ENCODE assay signal across 8 cellular contexts in genomic region chr2:110204408-110205385, GRCh38. TPM values are rescaled to one million over a fixed set of nuclear protein-coding genes. Genes with fewer than 3 reads are reported as not detected.
DNase-seq lines count a peak whose midpoint lies in the region; ATAC-seq and TF ChIP-seq lines count a peak whose summit lies in the region.

NPHP1 (minus strand) TSS chr2:110205013; CDS start chr2:110204968, 45 bp downstream.

- no peak within 1 kb of the TSS for H3K27ac ChIP-seq in GM23338 (ENCODE audit: low read depth)
- peak within 1 kb of the TSS; percentile 44 for H3K27ac ChIP-seq in Karpas-422 (ENCODE audit: low read length)

- H3K36me3 ChIP-seq in GM23338 (ENCODE audit: insufficient read depth) (no peaks in the 10 kb centered on the region), Karpas-422 (ENCODE audit: insufficient read depth, low read length) (peaks cover 3% of the 10 kb centered on the region; the same call in 1 of the 2 replicates)

- peak within 1 kb of the TSS; percentile 70 for H3K9ac ChIP-seq in Karpas-422 (ENCODE audit: low read length)

- no peaks in the 10 kb centered on the region for H3K27me3 ChIP-seq in GM23338 (ENCODE audit: insufficient read depth)
- no peaks in the 10 kb centered on the region for H3K27me3 ChIP-seq in Karpas-422 (ENCODE audit: low read length)

- H3K4me3 Mint-ChIP-seq in GM23338 (peak within 1 kb of the TSS; percentile 89), nephron progenitor cell (peak within 1 kb of the TSS; percentile 93)

- peak within 1 kb of the TSS; percentile 97 for H3K4me2 ChIP-seq in GM23338
- peak within 1 kb of the TSS; percentile 71 for H3K4me2 ChIP-seq in Karpas-422 (ENCODE audit: low read depth, low read length, poor library complexity, severe bottlenecking)

- H3K27me3 Mint-ChIP-seq in GM23338 (ENCODE audit: insufficient read depth, low read depth, poor library complexity) (peaks cover 2% of the 10 kb centered on the region), nephron progenitor cell (ENCODE audit: low read depth, poor library complexity) (peaks cover 4% of the 10 kb centered on the region)

- no peaks in the 10 kb centered on the region for H3K9me3 ChIP-seq in Karpas-422 (ENCODE audit: low read length)

- H3K9me2 ChIP-seq in GM23338 (ENCODE audit: insufficient read depth) (no peaks in the 10 kb centered on the region), Karpas-422 (replicated peaks; ENCODE audit: insufficient read depth, low read length) (no peaks in the 10 kb centered on the region)

- no peaks in the 10 kb centered on the region for H3F3A ChIP-seq in GM23338 (replicated peaks; ENCODE audit: low read depth)

- peak within 1 kb of the TSS; percentile 57; the same call in 1 of the 2 replicates for H3K27ac Mint-ChIP-seq in GM23338
- H3K27ac Mint-ChIP-seq in nephron progenitor cell: peak within 1 kb of the TSS; percentile 68

- peak; percentile 96 for DNase-seq in ELF-1 (ENCODE audit: low read depth, low spot score)
- peak; percentile 90 for DNase-seq in GM23338 (ENCODE audit: low spot score)
- peak; percentile 94 for DNase-seq in Karpas-422
- DNase-seq in RPMI8226: peak; percentile 90
- DNase-seq in activated T-helper 9 cell treated with anti-CD3 and anti-CD28 coated beads, Interleukin-2, amount 50 U/mL, for 16 hours (ENCODE audit: low read depth): peak; percentile 76
- peak; percentile 86 for DNase-seq in fibroblast of pulmonary artery (ENCODE audit: low read depth)
- DNase-seq in nephron progenitor cell: peak; percentile 95
- peak; percentile 88 for DNase-seq in stimulated activated naive CD8-positive, alpha-beta T cell treated with anti-CD3 and anti-CD28 coated beads, Interleukin-15, Interleukin-2, amounts not matched to agents 100 U/mL and 50 U/mL, for 24 hours

- H3K9me3 Mint-ChIP-seq in GM23338 (no peaks in the 10 kb centered on the region), nephron progenitor cell (no peaks in the 10 kb centered on the region)

- peaks cover 8% of the 10 kb centered on the region for H3K36me3 Mint-ChIP-seq in GM23338 (ENCODE audit: low read depth)
- peaks cover 7% of the 10 kb centered on the region for H3K36me3 Mint-ChIP-seq in nephron progenitor cell (ENCODE audit: low read depth)

- peak; percentile 99 for ATAC-seq in GM23338
- ATAC-seq in stimulated activated naive CD8-positive, alpha-beta T cell treated with anti-CD3 and anti-CD28 coated beads, Interleukin-15, Interleukin-2, amounts not matched to agents 100 U/mL and 50 U/mL, for 24 hours: peak; percentile 90

- H3K79me2 ChIP-seq in GM23338 (replicated peaks; ENCODE audit: insufficient read depth) (no peaks in the 10 kb centered on the region), Karpas-422 (ENCODE audit: low read length) (no peaks in the 10 kb centered on the region)

- H2AFZ ChIP-seq in GM23338: peak within 1 kb of the TSS; percentile 94
- peak within 1 kb of the TSS; percentile 75 for H2AFZ ChIP-seq in Karpas-422 (ENCODE audit: low read length)

- H4K20me1 ChIP-seq in GM23338 (replicated peaks; ENCODE audit: insufficient read depth) (no peaks in the 10 kb centered on the region), Karpas-422 (ENCODE audit: insufficient read depth, low read depth, low read length) (no peaks in the 10 kb centered on the region)

- peak within 1 kb of the TSS; percentile 56 for H3K4me3 ChIP-seq in GM23338
- peak within 1 kb of the TSS; percentile 78 for H3K4me3 ChIP-seq in Karpas-422 (ENCODE audit: low read length)
- peak within 1 kb of the TSS; percentile 92 for H3K4me3 ChIP-seq in fibroblast of pulmonary artery (replicated peaks; ENCODE audit: low read depth, low read length)

- TF ChIP-seq CTCF in GM23338 (conservative IDR thresholded peaks at IDR 0.05; ENCODE audit: low read depth in 2 of 2) (no peak), fibroblast of pulmonary artery (IDR thresholded peaks at IDR 0.05; ENCODE audit: low read length, missing control alignments) (no peak), nephron progenitor cell (IDR thresholded peaks at IDR 0.05) (no peak)

- H3K4me1 Mint-ChIP-seq in GM23338 (peaks cover 2% of the 10 kb centered on the region; the same call in 2 of the 3 replicates), nephron progenitor cell (peaks cover 23% of the 10 kb centered on the region)

- H3K4me1 ChIP-seq in GM23338 (ENCODE audit: insufficient read depth) (peaks cover 4% of the 10 kb centered on the region; the same call in 1 of the 2 replicates), Karpas-422 (ENCODE audit: low read length) (peaks cover 17% of the 10 kb centered on the region)

TF ChIP-seq in GM23338, 12 proteins besides CTCF, POLR2A, EP300 and RAD21:
- TF ChIP-seq JUNB (IDR thresholded peaks at IDR 0.05; ENCODE audit: unreplicated experiment) (no peak), NANOG (IDR thresholded peaks at IDR 0.05; ENCODE audit: borderline replicate concordance) (no peak), CREB1 (CRISPR knock-in tag; IDR thresholded peaks at IDR 0.05; ENCODE audit: low read depth) (peak; percentile 99), EZH2phosphoT487 (IDR thresholded peaks at IDR 0.05; ENCODE audit: unreplicated experiment) (no peak), POLR2AphosphoS5 (IDR thresholded peaks at IDR 0.05; ENCODE audit: low read depth) (peak; percentile 65)
- TF ChIP-seq, protein P1, sequence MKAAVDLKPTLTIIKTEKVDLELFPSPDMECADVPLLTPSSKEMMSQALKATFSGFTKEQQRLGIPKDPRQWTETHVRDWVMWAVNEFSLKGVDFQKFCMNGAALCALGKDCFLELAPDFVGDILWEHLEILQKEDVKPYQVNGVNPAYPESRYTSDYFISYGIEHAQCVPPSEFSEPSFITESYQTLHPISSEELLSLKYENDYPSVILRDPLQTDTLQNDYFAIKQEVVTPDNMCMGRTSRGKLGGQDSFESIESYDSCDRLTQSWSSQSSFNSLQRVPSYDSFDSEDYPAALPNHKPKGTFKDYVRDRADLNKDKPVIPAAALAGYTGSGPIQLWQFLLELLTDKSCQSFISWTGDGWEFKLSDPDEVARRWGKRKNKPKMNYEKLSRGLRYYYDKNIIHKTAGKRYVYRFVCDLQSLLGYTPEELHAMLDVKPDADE (IDR thresholded peaks at IDR 0.05): peak; percentile 46; the same call in 1 of the 2 replicates

RNA-seq across cellular contexts. Expression of gene NPHP1, which starts in this region (rescaled TPM):
- total RNA-seq in GM23338 (2014; rRNA removed; shearing (Covaris generic)): 1.2 and 4.6 TPM in 2 replicates
- 10.0 and 11.0 TPM in 2 replicates for polyA plus RNA-seq in GM23338 (2016; fragmentation: Nextera tagmentation; extraction: Ambion mirVana)
- 1.5 and 3.2 TPM in 2 replicates for total RNA-seq in Karpas-422 (2014; rRNA removed; shearing (Covaris generic); ENCODE audit: low replicate concordance)
